In genomic region chr10:59880019-59880717, GRCh38 we compare ENCODE assay signal across 14 cellular contexts. TPM values are rescaled to one million over a fixed set of nuclear protein-coding genes. Genes with fewer than 3 reads are reported as not detected.
DNase-seq lines count a peak whose midpoint lies in the region; ATAC-seq and TF ChIP-seq lines count a peak whose summit lies in the region.
"Had no signal": no experiment of that assay in that cellular context is flagged by ENCODE, and none has a peak within 500 bp of the region (broad histone marks: within the 10 kb centered on the region; RNA-seq: fewer than 3 reads in every experiment).

No MANE protein-coding gene starts in this region.

- POLR2A ChIA-PET in GM10248 (lab: Yijun Ruan, JAX) = no interaction called here
- POLR2A ChIA-PET in activated CD8-positive, alpha-beta T cell treated with anti-CD3 and anti-CD28 coated beads, Interleukin-2, amount 10 ng/mL, durations not matched to agents 7 days and 5 days (lab: Charles Lee) = interaction anchor here (1.3 to 3.4 kb wide), 2 partner anchors 8 to 26 kb away, joined by 3 to 19 read pairs; partner anchors contain the start of gene CCDC6

- TF ChIP-seq CTCF in GM10248 (IDR thresholded peaks at IDR 0.05; ENCODE audit: control extremely low read depth, extremely low read depth, low read depth, missing control alignments) = peak; percentile 51
- TF ChIP-seq CTCF in GM13976 (IDR thresholded peaks at IDR 0.05; ENCODE audit: borderline replicate concordance, control extremely low read depth, extremely low read depth, insufficient read depth, missing control alignments) = peak; percentile 43
- TF ChIP-seq CTCF in natural killer cell (IDR thresholded peaks at IDR 0.05) = no peak
- no peak for TF ChIP-seq CTCF in WERI-Rb-1 (IDR thresholded peaks at IDR 0.05; ENCODE audit: low read depth, low read length)
- TF ChIP-seq CTCF in endothelial cell (IDR thresholded peaks at IDR 0.05; ENCODE audit: unreplicated experiment) = no peak
- no peak for TF ChIP-seq CTCF in neural progenitor cell (IDR thresholded peaks at IDR 0.05)

- H3K9ac ChIP-seq in neural progenitor cell = no peak overlapping the region

- H3K4me3 Mint-ChIP-seq in activated CD8-positive, alpha-beta T cell treated with anti-CD3 and anti-CD28 coated beads, Interleukin-2, amount 10 ng/mL, durations not matched to agents 7 days and 5 days = peak overlapping the region; percentile 23
- H3K4me3 Mint-ChIP-seq in natural killer cell (peak overlapping the region; percentile 56), endothelial cell (ENCODE audit: unreplicated experiment) (no peak overlapping the region), neural progenitor cell (no peak overlapping the region)

- H3K4me1 ChIP-seq in neural progenitor cell = peaks cover 23% of the 10 kb centered on the region
- H3K4me1 ChIP-seq: uterus had no signal

- H3K36me3 ChIP-seq in WERI-Rb-1 (peaks cover 2% of the 10 kb centered on the region; the same call in 1 of the 2 replicates), neural progenitor cell (peaks cover 4% of the 10 kb centered on the region)
- H3K36me3 ChIP-seq: esophagus squamous epithelium, uterus had no signal

- H3K79me2 ChIP-seq in neural progenitor cell (ENCODE audit: low read depth) = peaks cover 94% of the 10 kb centered on the region

- intact Hi-C loops in natural killer cell (cut with micrococcal nuclease) = no loop called here

- peaks cover 70% of the 10 kb centered on the region for H3K4me1 Mint-ChIP-seq in activated CD8-positive, alpha-beta T cell treated with anti-CD3 and anti-CD28 coated beads, Interleukin-2, amount 10 ng/mL, durations not matched to agents 7 days and 5 days (ENCODE audit: low read depth)
- H3K4me1 Mint-ChIP-seq in natural killer cell = peaks cover 68 to 72% of the 10 kb centered on the region in 2 donors
- peaks cover 22% of the 10 kb centered on the region for H3K4me1 Mint-ChIP-seq in endothelial cell (ENCODE audit: unreplicated experiment)
- H3K4me1 Mint-ChIP-seq in neural progenitor cell = no peaks in the 10 kb centered on the region

- ATAC-seq in activated CD8-positive, alpha-beta T cell treated with anti-CD3 and anti-CD28 coated beads, Interleukin-2, amount 10 ng/mL, durations not matched to agents 7 days and 5 days = peak; percentile 23
- ATAC-seq in natural killer cell = no peak

- H3F3A ChIP-seq in neural progenitor cell (ENCODE audit: low read depth) = no peaks in the 10 kb centered on the region

- DNase-seq in GM10248 (ENCODE audit: extremely low spot score) (no peak), GM13976 (ENCODE audit: low spot score) (no peak), natural killer cell (no peak), WERI-Rb-1 (no peak), endothelial cell (ENCODE audit: low spot score) (no peak), neural progenitor cell (ENCODE audit: low spot score) (no peak)
- DNase-seq in activated CD8-positive, alpha-beta T cell treated with anti-CD3 and anti-CD28 coated beads, Interleukin-2, amount 10 ng/mL, durations not matched to agents 7 days and 5 days = no peak
- DNase-seq: amygdala, C1 segment of cervical spinal cord, esophagus squamous epithelium, HCEC 1CT, NCI-H2029 treated with DMSO at 0.1 percent for 48 hours, NCI-H774, uterus had no signal

- no peaks in the 10 kb centered on the region for H3K27me3 ChIP-seq in WERI-Rb-1 (ENCODE audit: insufficient read depth, low read depth, severe bottlenecking)
- H3K27me3 ChIP-seq in neural progenitor cell = no peaks in the 10 kb centered on the region
- H3K27me3 ChIP-seq: esophagus squamous epithelium, uterus had no signal

- no peaks in the 10 kb centered on the region for H3K27me3 Mint-ChIP-seq in activated CD8-positive, alpha-beta T cell treated with anti-CD3 and anti-CD28 coated beads, Interleukin-2, amount 10 ng/mL, durations not matched to agents 7 days and 5 days (ENCODE audit: low read depth)
- H3K27me3 Mint-ChIP-seq in natural killer cell (ENCODE audit: low read depth in 2 of 2) = no peaks in the 10 kb centered on the region
- no peaks in the 10 kb centered on the region for H3K27me3 Mint-ChIP-seq in endothelial cell (ENCODE audit: unreplicated experiment)
- no peaks in the 10 kb centered on the region for H3K27me3 Mint-ChIP-seq in neural progenitor cell (ENCODE audit: insufficient read depth, low read depth)

- no peak overlapping the region for H3K4me2 ChIP-seq in neural progenitor cell

- CTCF ChIA-PET in GM10248 (lab: Yijun Ruan, JAX) = interaction anchor here (0.7 to 3.4 kb wide), 10 partner anchors 9 to 37 kb away, joined by 3 to 16 read pairs (median 4); partner anchors contain the start of gene CCDC6
- CTCF ChIA-PET in activated CD8-positive, alpha-beta T cell treated with anti-CD3 and anti-CD28 coated beads, Interleukin-2, amount 10 ng/mL, durations not matched to agents 7 days and 5 days (lab: Charles Lee) = interaction anchor here (1.3 to 2.9 kb wide), 4 partner anchors 8 to 27 kb away, joined by 5 to 35 read pairs (median 10); partner anchors contain the start of gene CCDC6

- H3K27ac ChIP-seq in WERI-Rb-1 = no peak overlapping the region
- H3K27ac ChIP-seq in neural progenitor cell = no peak overlapping the region

- H3K27ac Mint-ChIP-seq in activated CD8-positive, alpha-beta T cell treated with anti-CD3 and anti-CD28 coated beads, Interleukin-2, amount 10 ng/mL, durations not matched to agents 7 days and 5 days = peak overlapping the region; percentile 71
- H3K27ac Mint-ChIP-seq in natural killer cell (peak overlapping the region; percentile 73 to 80), endothelial cell (ENCODE audit: unreplicated experiment) (no peak overlapping the region), neural progenitor cell (no peak overlapping the region)

- peaks cover 29% of the 10 kb centered on the region for H4K20me1 ChIP-seq in neural progenitor cell (ENCODE audit: low read depth)

- in situ Hi-C loops in GM13976 (cut with MboI; ENCODE audit: low sequenced_read_pairs, unreplicated experiment) = no loop called here

- H3K9me3 Mint-ChIP-seq in activated CD8-positive, alpha-beta T cell treated with anti-CD3 and anti-CD28 coated beads, Interleukin-2, amount 10 ng/mL, durations not matched to agents 7 days and 5 days (ENCODE audit: insufficient read depth) = no peaks in the 10 kb centered on the region
- no peaks in the 10 kb centered on the region for H3K9me3 Mint-ChIP-seq in natural killer cell
- H3K9me3 Mint-ChIP-seq in endothelial cell (ENCODE audit: unreplicated experiment) = no peaks in the 10 kb centered on the region
- H3K9me3 Mint-ChIP-seq in neural progenitor cell = peaks cover 8% of the 10 kb centered on the region

- H3K36me3 Mint-ChIP-seq in activated CD8-positive, alpha-beta T cell treated with anti-CD3 and anti-CD28 coated beads, Interleukin-2, amount 10 ng/mL, durations not matched to agents 7 days and 5 days (ENCODE audit: low read depth) = peaks cover 6% of the 10 kb centered on the region
- H3K36me3 Mint-ChIP-seq in natural killer cell (no peaks in the 10 kb centered on the region), endothelial cell (ENCODE audit: low read depth, unreplicated experiment) (no peaks in the 10 kb centered on the region), neural progenitor cell (peaks cover 14% of the 10 kb centered on the region)

- H2AFZ ChIP-seq in neural progenitor cell (replicated peaks) = no peak overlapping the region

- no peaks in the 10 kb centered on the region for H3K9me3 ChIP-seq in WERI-Rb-1 (ENCODE audit: severe bottlenecking)
- H3K9me3 ChIP-seq in neural progenitor cell (ENCODE audit: low read depth) = no peaks in the 10 kb centered on the region
- H3K9me3 ChIP-seq: esophagus squamous epithelium, uterus had no signal

- H3K4me3 ChIP-seq in WERI-Rb-1 (ENCODE audit: low read depth, low read length) (no peak overlapping the region), neural progenitor cell (no peak overlapping the region)
- H3K4me3 ChIP-seq: esophagus squamous epithelium, uterus had no signal

RNA-seq across cellular contexts. Expression of gene CCDC6, which starts 26.2 kb away (rescaled TPM):
- 10 to 100 TPM; 18.3 to 19.4 TPM for total RNA-seq in activated CD8-positive, alpha-beta T cell treated with anti-CD3 and anti-CD28 coated beads, Interleukin-2, amount 10 ng/mL, durations not matched to agents 7 days and 5 days
- total RNA-seq in natural killer cell (10 to 100 TPM; 19.7 to 23.4 (median 20.8) TPM), endothelial cell (ENCODE audit: unreplicated experiment) (27.7 TPM), neural progenitor cell (ENCODE audit: low replicate concordance) (23.1 and 29.4 TPM in 2 replicates)

Comparison
In these comparisons a context has a peak if more than half of its experiments do, and no peak if none do; other contexts are left out.
1. CTCF ChIP-seq: peak in GM10248 (single experiment) and GM13976 (single experiment); none in natural killer cell (single experiment), WERI-Rb-1 (single experiment), endothelial cell (single experiment) and neural progenitor cell (single experiment).
2. H3K27ac Mint-ChIP-seq: peak in activated CD8-positive, alpha-beta T cell treated with anti-CD3 and anti-CD28 coated beads, Interleukin-2, amount 10 ng/mL, durations not matched to agents 7 days and 5 days (single experiment) and natural killer cell (2 of 2); none in endothelial cell (single experiment) and neural progenitor cell (single experiment).
3. H3K4me3 Mint-ChIP-seq: peak in activated CD8-positive, alpha-beta T cell treated with anti-CD3 and anti-CD28 coated beads, Interleukin-2, amount 10 ng/mL, durations not matched to agents 7 days and 5 days (single experiment) and natural killer cell (single experiment); none in endothelial cell (single experiment) and neural progenitor cell (single experiment).